Comparison of ENCODE assay signal across 18 cellular contexts in genomic region chr6:133314951-133315350, GRCh38.
DNase-seq lines count a peak whose midpoint lies in the region; ATAC-seq and TF ChIP-seq lines count a peak whose summit lies in the region.
"Had no signal": no experiment of that assay in that cellular context is flagged by ENCODE, and none has a peak within 500 bp of the region (broad histone marks: within the 10 kb centered on the region; RNA-seq: fewer than 3 reads in every experiment).

No MANE protein-coding gene starts in this region.

- no peaks in the 10 kb centered on the region for H3K9me3 ChIP-seq in psoas muscle
- no peaks in the 10 kb centered on the region for H3K9me3 ChIP-seq in breast epithelium
- H3K9me3 ChIP-seq: HAP-1 had no signal

- H3K27ac ChIP-seq in psoas muscle, result peak overlapping the region; percentile 13
- no peak overlapping the region for H3K27ac ChIP-seq in breast epithelium

- peak in 2 of 3 experiments; percentile 7 to 23 for DNase-seq in NCI-H1417 (lab: John Stamatoyannopoulos, UW)
- DNase-seq in NCI-H1417 treated with DMSO at 0.1 percent for 48 hours (lab: John Stamatoyannopoulos, UW), result no peak
- DNase-seq in NCI-H2107 treated with DMSO at 0.1 percent for 48 hours (lab: John Stamatoyannopoulos, UW; ENCODE audit: unreplicated experiment), result peak; percentile 45
- DNase-seq in glomerular visceral epithelial cell (ENCODE audit: extremely low spot score), result peak; percentile 93
- DNase-seq in psoas muscle, result no peak
- no peak for DNase-seq in breast epithelium (ENCODE audit: low spot score in 2 of 2)
- DNase-seq in stimulated activated CD4-positive, alpha-beta T cell treated with anti-CD3 and anti-CD28 coated beads, Interleukin-2, amount 100 ng/mL, for 48 hours, result no peak
- no peak for DNase-seq in activated naive CD4-positive, alpha-beta T cell (lab: John Stamatoyannopoulos, UW)
- DNase-seq: 8988T, DMS79 treated with DMSO at 0.1 percent for 48 hours, GF-D8, NCI-H146, NCI-H2081 treated with DMSO at 0.1 percent for 48 hours, NCI-H82, SHP77 had no signal

- intact Hi-C loops in psoas muscle (cut with DNase I), result no loop called here
- intact Hi-C loops in breast epithelium (cut with DNase I; ENCODE audit: low total_unique reads), result no loop called here

- no peak for TF ChIP-seq CTCF in psoas muscle (IDR thresholded peaks at IDR 0.05)
- TF ChIP-seq CTCF in breast epithelium (IDR thresholded peaks at IDR 0.05), result no peak

- H3K27me3 ChIP-seq in psoas muscle (ENCODE audit: insufficient read depth in 3 of 3, low read length in 2 of 3), result no peaks in the 10 kb centered on the region
- no peaks in the 10 kb centered on the region for H3K27me3 ChIP-seq in breast epithelium

- ATAC-seq in psoas muscle, result no peak
- ATAC-seq: HepG2, Panc1 had no signal

- 79 to 85% (median 81%) methylated on average over 4 of the region's 4 CpGs for WGBS in psoas muscle, 3 donors

- H3K36me3 ChIP-seq in psoas muscle (ENCODE audit: insufficient read depth in 1 of 2, low read depth in 1 of 2) (no peaks in the 10 kb centered on the region), breast epithelium (no peaks in the 10 kb centered on the region)
- H3K36me3 ChIP-seq: HAP-1 had no signal

- H3K4me3 ChIP-seq in psoas muscle (no peak overlapping the region), breast epithelium (no peak overlapping the region)
- H3K4me3 ChIP-seq: HAP-1 had no signal

- no peak for TF ChIP-seq POLR2A in breast epithelium (IDR thresholded peaks at IDR 0.05)

- peaks cover 63% of the 10 kb centered on the region for H3K4me1 ChIP-seq in psoas muscle
- no peaks in the 10 kb centered on the region for H3K4me1 ChIP-seq in breast epithelium

Comparison
In these comparisons a context has a peak if more than half of its experiments do, and no peak if none do; other contexts are left out.
1. DNase-seq: peak in NCI-H1417 (2 of 3), NCI-H2107 treated with DMSO at 0.1 percent for 48 hours (single experiment) and glomerular visceral epithelial cell (single experiment); none in NCI-H1417 treated with DMSO at 0.1 percent for 48 hours (single experiment), psoas muscle (0 of 2), breast epithelium (0 of 2), stimulated activated CD4-positive, alpha-beta T cell treated with anti-CD3 and anti-CD28 coated beads, Interleukin-2, amount 100 ng/mL, for 48 hours (0 of 2) and activated naive CD4-positive, alpha-beta T cell (0 of 4).